In genomic region chr9:6086006-6086655, GRCh38 we compare ENCODE assay signal across 16 cellular contexts.
DNase-seq lines count a peak whose midpoint lies in the region; ATAC-seq and TF ChIP-seq lines count a peak whose summit lies in the region.
"Had no signal": no experiment of that assay in that cellular context is flagged by ENCODE, and none has a peak within 500 bp of the region (broad histone marks: within the 10 kb centered on the region; RNA-seq: fewer than 3 reads in every experiment).

No MANE protein-coding gene starts in this region.

- no peak overlapping the region for H3K27ac ChIP-seq in OCI-LY7 (ENCODE audit: low read depth, low read length, poor library complexity, severe bottlenecking)
- no peak overlapping the region for H3K27ac ChIP-seq in thyroid gland
- no peak overlapping the region for H3K27ac ChIP-seq in spleen

- intact Hi-C loops in OCI-LY7 (cut with micrococcal nuclease; ENCODE audit: unreplicated experiment) (no loop called here), thyroid gland (cut with DNase I) (no loop called here), spleen (cut with DNase I; ENCODE audit: low total_unique reads) (no loop called here)

- H3K4me1 ChIP-seq in OCI-LY7 (ENCODE audit: insufficient read depth, low read length, poor library complexity, severe bottlenecking) (peaks cover 11% of the 10 kb centered on the region), thyroid gland (no peaks in the 10 kb centered on the region), spleen (no peaks in the 10 kb centered on the region)
- H3K4me1 ChIP-seq: HAP-1 had no signal

- TF ChIP-seq POLR2A in thyroid gland (IDR thresholded peaks at IDR 0.05): no peak
- TF ChIP-seq POLR2A in spleen (IDR thresholded peaks at IDR 0.05): no peak

- no peaks in the 10 kb centered on the region for H3K9me2 ChIP-seq in OCI-LY7 (ENCODE audit: insufficient read depth, low read length)
- H3K9me2 ChIP-seq: SK-N-SH had no signal

- ATAC-seq in HG02678 (IDR thresholded peaks at IDR 0.05; ENCODE audit: unreplicated experiment): no peak

- POLR2A ChIA-PET in OCI-LY7 (lab: Charles Lee): interaction anchor here (0.6 kb wide), 2 partner anchors 1438 to 1944 kb away, joined by 3 read pairs; no protein-coding TSS in a partner anchor

- H3K27me3 ChIP-seq in thyroid gland (no peaks in the 10 kb centered on the region), spleen (replicated peaks in 1 of 7) (no peaks in the 10 kb centered on the region)

- H3K36me3 ChIP-seq in OCI-LY7 (ENCODE audit: insufficient read depth, low read length) (no peaks in the 10 kb centered on the region), thyroid gland (no peaks in the 10 kb centered on the region), spleen (no peaks in the 10 kb centered on the region)
- H3K36me3 ChIP-seq: HAP-1 had no signal

- H3K9me3 ChIP-seq in OCI-LY7 (ENCODE audit: low read length) (no peaks in the 10 kb centered on the region), thyroid gland (no peaks in the 10 kb centered on the region), spleen (no peaks in the 10 kb centered on the region)
- H3K9me3 ChIP-seq: HAP-1, SK-N-SH had no signal

- H3K4me2 ChIP-seq in OCI-LY7 (ENCODE audit: low read length): peak overlapping the region; percentile 64
- H3K4me2 ChIP-seq: SK-N-SH had no signal

- H3K4me3 ChIP-seq in OCI-LY7 (ENCODE audit: low read depth, low read length, poor library complexity, severe bottlenecking): peak overlapping the region; percentile 39
- H3K4me3 ChIP-seq in thyroid gland (replicated peaks in 1 of 3): no peak overlapping the region
- H3K4me3 ChIP-seq in spleen: no peak overlapping the region
- H3K4me3 ChIP-seq: HAP-1 had no signal

- CTCF ChIA-PET in OCI-LY7 (lab: Charles Lee; ENCODE audit: unreplicated experiment): no interaction called here

- peak; percentile 41 for DNase-seq in HT1080 (ENCODE audit: low read depth)
- DNase-seq in OCI-LY7 (ENCODE audit: low spot score): peak; percentile 60
- DNase-seq in glomerular visceral epithelial cell (ENCODE audit: extremely low spot score): peak; percentile 61
- DNase-seq in thyroid gland: peak; percentile 45 to 55
- no peak for DNase-seq in spleen
- no peak for DNase-seq in NCI-H187 (lab: John Stamatoyannopoulos, UW)
- DNase-seq: EL, MV-4-11, NCI-H1417 treated with DMSO at 0.1 percent for 48 hours, NCI-H226, NCI-H748 treated with DMSO at 0.1 percent for 48 hours, Right ventricle myocardium superior, SK-N-SH, T-helper 1 cell had no signal

- H2AFZ ChIP-seq in OCI-LY7 (ENCODE audit: low read length): no peak overlapping the region

- no peaks in the 10 kb centered on the region for H4K20me1 ChIP-seq in OCI-LY7 (ENCODE audit: insufficient read depth, low read length)

- WGBS in thyroid gland, 2 donors: 51 to 73% methylated on average over 9 of the region's 9 CpGs
- 77 to 89% (median 86%) methylated on average over 9 of the region's 9 CpGs for WGBS in spleen, 5 donors

- BruUV-seq in OCI-LY7 (replicated peaks; lab: Mats Ljungman, UMichigan): no TSS peak

- TF ChIP-seq CTCF in OCI-LY7 (conservative IDR thresholded peaks at IDR 0.05; ENCODE audit: low read length) (no peak), thyroid gland (IDR thresholded peaks at IDR 0.05) (no peak), spleen (IDR thresholded peaks at IDR 0.05 in 8 of 11, conservative IDR thresholded peaks at IDR 0.05 in 3 of 11) (no peak)

- no peaks in the 10 kb centered on the region for H3K79me2 ChIP-seq in OCI-LY7 (ENCODE audit: insufficient read depth, low read depth, low read length)

Comparison
In these comparisons a context has a peak if more than half of its experiments do, and no peak if none do; other contexts are left out.
1. DNase-seq: peak in HT1080 (single experiment), OCI-LY7 (single experiment), glomerular visceral epithelial cell (single experiment) and thyroid gland (2 of 2); none in spleen (single experiment) and NCI-H187 (0 of 2).